ENCODE assay signal across 22 cellular contexts in genomic region chr2:88596141-88596830, GRCh38. TPM values are rescaled to one million over a fixed set of nuclear protein-coding genes. Genes with fewer than 3 reads are reported as not detected.
DNase-seq lines count a peak whose midpoint lies in the region; ATAC-seq and TF ChIP-seq lines count a peak whose summit lies in the region.
"Had no signal": no experiment of that assay in that cellular context is flagged by ENCODE, and none has a peak within 500 bp of the region (broad histone marks: within the 10 kb centered on the region; RNA-seq: fewer than 3 reads in every experiment).

No MANE protein-coding gene starts in this region.

- peaks cover 28 to 54% of the 10 kb centered on the region in 2 donors for H3K4me1 Mint-ChIP-seq in stimulated activated naive B cell treated with anti-CD40 and anti-IgM and Interleukin-4, amounts not matched to agents 10 μg/mL and 1 μg/mL and 100 μg/mL, for 72 hours

- peaks cover 23% of the 10 kb centered on the region for H3K79me2 ChIP-seq in mammary epithelial cell (ENCODE audit: insufficient read depth, low read length)

- intact Hi-C loops in breast epithelium (cut with DNase I; ENCODE audit: low total_unique reads) (no loop called here), mammary epithelial cell (cut with micrococcal nuclease) (no loop called here)

- 96% methylated on average over 8 of the region's 8 CpGs for WGBS in mammary epithelial cell (ENCODE audit: low coverage, missing lambda C conversion rate)

- dilution Hi-C loops in mammary epithelial cell (cut with HindIII; ENCODE audit: low sequenced_read_pairs), result loop anchor here (5.0 kb wide), 1 partner anchor 56 kb away; no protein-coding TSS in a partner anchor

- H3K27me3 ChIP-seq in breast epithelium (no peaks in the 10 kb centered on the region), mammary epithelial cell (ENCODE audit: insufficient read depth, low read length) (no peaks in the 10 kb centered on the region)
- H3K27me3 ChIP-seq: spleen, upper lobe of right lung had no signal

- DNase-seq in breast epithelium (ENCODE audit: low spot score in 2 of 2) (no peak), mammary epithelial cell (no peak), islet precursor cell (peak; percentile 81), amygdala (lab: John Stamatoyannopoulos, UW) (no peak), OCI-M2 (lab: John Stamatoyannopoulos, UW; ENCODE audit: unreplicated experiment) (no peak), DMS79 treated with DMSO at 0.1 percent for 48 hours (lab: John Stamatoyannopoulos, UW) (no peak)
- no peak for DNase-seq in stimulated activated naive B cell treated with anti-CD40 and anti-IgM and Interleukin-4, amounts not matched to agents 10 μg/mL and 1 μg/mL and 100 μg/mL, for 72 hours
- DNase-seq: activated naive CD4-positive, alpha-beta T cell treated with anti-CD3 and anti-CD28 coated beads, Interleukin-2, amount 50 U/mL, for 16 hours; COR-L47; effector CD4-positive, alpha-beta T cell; foreskin melanocyte; lower lobe of right lung; NCI-H1694; NCI-H2171; NCI-H69; nucleus accumbens; spleen; stimulated activated CD4-positive, alpha-beta T cell treated with anti-CD3 and anti-CD28 coated beads, Interleukin-4, amount 100 ng/mL, for 24 hours; upper lobe of right lung had no signal

- ATAC-seq in stimulated activated naive B cell treated with anti-CD40 and anti-IgM and Interleukin-4, amounts not matched to agents 10 μg/mL and 1 μg/mL and 100 μg/mL, for 72 hours (replicated peaks), result no peak
- ATAC-seq: lower lobe of right lung, Right ventricle myocardium inferior, upper lobe of right lung had no signal

- peak overlapping the region in 1 of 2 donors; percentile 9 for H3K4me3 Mint-ChIP-seq in stimulated activated naive B cell treated with anti-CD40 and anti-IgM and Interleukin-4, amounts not matched to agents 10 μg/mL and 1 μg/mL and 100 μg/mL, for 72 hours

- TF ChIP-seq POLR2A in breast epithelium (IDR thresholded peaks at IDR 0.05), result no peak

- in situ Hi-C loops in mammary epithelial cell (cut with MboI; ENCODE audit: low sequenced_read_pairs in 2 of 2), result no loop called here

- peak overlapping the region; percentile 1 for H3K27ac Mint-ChIP-seq in stimulated activated naive B cell treated with anti-CD40 and anti-IgM and Interleukin-4, amounts not matched to agents 10 μg/mL and 1 μg/mL and 100 μg/mL, for 72 hours

- H3K4me3 ChIP-seq in breast epithelium, result no peak overlapping the region
- H3K4me3 ChIP-seq in mammary epithelial cell (replicated peaks in 1 of 3; ENCODE audit: insufficient read depth in 1 of 3, low read depth in 2 of 3, low read length in 3 of 3), result no peak overlapping the region
- H3K4me3 ChIP-seq: lower lobe of right lung, spleen, upper lobe of right lung had no signal

- no peak overlapping the region for H2AFZ ChIP-seq in mammary epithelial cell (ENCODE audit: low read depth, low read length)

- no peak overlapping the region for H3K9ac ChIP-seq in mammary epithelial cell (ENCODE audit: insufficient read depth, low read length)
- H3K9ac ChIP-seq: KMS-11 had no signal

- no peak overlapping the region for H3K4me2 ChIP-seq in mammary epithelial cell (ENCODE audit: insufficient read depth, low read depth, low read length)
- H3K4me2 ChIP-seq: KMS-11 had no signal

- H3K36me3 Mint-ChIP-seq in stimulated activated naive B cell treated with anti-CD40 and anti-IgM and Interleukin-4, amounts not matched to agents 10 μg/mL and 1 μg/mL and 100 μg/mL, for 72 hours, result peaks cover 15 to 35% of the 10 kb centered on the region in 2 donors

- H4K20me1 ChIP-seq in mammary epithelial cell (ENCODE audit: insufficient read depth, low read length), result no peaks in the 10 kb centered on the region

- peak overlapping the region; percentile 7 to 26 for H3K27ac ChIP-seq in breast epithelium
- H3K27ac ChIP-seq in mammary epithelial cell (ENCODE audit: insufficient read depth, low read depth, low read length), result no peak overlapping the region
- H3K27ac ChIP-seq in VCaP, result peak overlapping the region; percentile 58
- H3K27ac ChIP-seq: KMS-11, lower lobe of right lung, spleen, upper lobe of right lung had no signal

- TF ChIP-seq CTCF in breast epithelium (IDR thresholded peaks at IDR 0.05) (no peak), mammary epithelial cell (conservative IDR thresholded peaks at IDR 0.05 in 1 of 2, IDR thresholded peaks at IDR 0.05 in 1 of 2; ENCODE audit: extremely low read depth in 1 of 2, insufficient read depth in 1 of 2, low read depth in 1 of 2, low read length in 2 of 2) (no peak), VCaP (conservative IDR thresholded peaks at IDR 0.05) (no peak)

- no peaks in the 10 kb centered on the region for H3K27me3 Mint-ChIP-seq in stimulated activated naive B cell treated with anti-CD40 and anti-IgM and Interleukin-4, amounts not matched to agents 10 μg/mL and 1 μg/mL and 100 μg/mL, for 72 hours

- no peaks in the 10 kb centered on the region for H3K9me3 ChIP-seq in breast epithelium
- H3K9me3 ChIP-seq in mammary epithelial cell (replicated peaks; ENCODE audit: insufficient read depth, low read length), result no peaks in the 10 kb centered on the region
- H3K9me3 ChIP-seq: lower lobe of right lung, spleen, upper lobe of right lung had no signal

- no peaks in the 10 kb centered on the region for H3K36me3 ChIP-seq in breast epithelium
- peaks cover 10% of the 10 kb centered on the region for H3K36me3 ChIP-seq in mammary epithelial cell (ENCODE audit: insufficient read depth, low read length)

- no peaks in the 10 kb centered on the region for H3K9me3 Mint-ChIP-seq in stimulated activated naive B cell treated with anti-CD40 and anti-IgM and Interleukin-4, amounts not matched to agents 10 μg/mL and 1 μg/mL and 100 μg/mL, for 72 hours

- no TSS peak for BruUV-seq in mammary epithelial cell (replicated peaks; lab: Mats Ljungman, UMichigan)

- H3K4me1 ChIP-seq in breast epithelium, result no peaks in the 10 kb centered on the region
- H3K4me1 ChIP-seq in mammary epithelial cell (ENCODE audit: insufficient read depth, low read length), result peaks cover 14% of the 10 kb centered on the region

- CTCF ChIA-PET in mammary epithelial cell (lab: Charles Lee; ENCODE audit: low non-redundant PET), result no interaction called here

RNA-seq across cellular contexts. Expression of gene EIF2AK3, which starts 31.0 kb away (rescaled TPM):
- total RNA-seq in breast epithelium (10 to 100 TPM; 18.1 to 39.1 (median 34.4) TPM), mammary epithelial cell (10 to 100 TPM; 19.2 to 25.3 TPM)
- 6.3 TPM for polyA plus RNA-seq in mammary epithelial cell
- 8.7 TPM for polyA minus RNA-seq in mammary epithelial cell
